In genomic region chr6:109695468-109695867, GRCh38 we compare ENCODE assay signal across 10 cellular contexts. TPM values are rescaled to one million over a fixed set of nuclear protein-coding genes. Genes with fewer than 3 reads are reported as not detected.
DNase-seq lines count a peak whose midpoint lies in the region; ATAC-seq and TF ChIP-seq lines count a peak whose summit lies in the region.
"Had no signal": no experiment of that assay in that cellular context is flagged by ENCODE, and none has a peak within 500 bp of the region (broad histone marks: within the 10 kb centered on the region; RNA-seq: fewer than 3 reads in every experiment).

No MANE protein-coding gene starts in this region.

- peaks cover 13% of the 10 kb centered on the region for H3K36me3 Mint-ChIP-seq in endodermal cell (ENCODE audit: low read depth)

- H4K20me1 ChIP-seq in GM23248 (ENCODE audit: insufficient read depth), result no peaks in the 10 kb centered on the region

- H2AFZ ChIP-seq in GM23248, result no peak overlapping the region

- DNase-seq in NCI-H1436 (lab: John Stamatoyannopoulos, UW) (peak; percentile 5), NCI-H1436 treated with DMSO at 0.1 percent for 48 hours (lab: John Stamatoyannopoulos, UW) (no peak), GM10266 (ENCODE audit: extremely low spot score) (no peak), NCI-H69 (lab: John Stamatoyannopoulos, UW) (peak; percentile 32), endodermal cell (peak; percentile 76), GM23248 (no peak)
- DNase-seq: NK-92 treated with Interleukin-12 subunit alpha and Interleukin-12 subunit beta, amount 100 ng/mL, for 24 hours; substantia nigra had no signal

- H3K27ac ChIP-seq in endodermal cell (ENCODE audit: low read depth, low read length) (no peak overlapping the region), GM23248 (no peak overlapping the region)

- no peaks in the 10 kb centered on the region for H3K27me3 Mint-ChIP-seq in endodermal cell (ENCODE audit: insufficient read depth)

- H3K9me3 Mint-ChIP-seq in endodermal cell, result peaks cover 5% of the 10 kb centered on the region

- H3K79me2 ChIP-seq in GM23248 (ENCODE audit: insufficient read depth), result peaks cover 30% of the 10 kb centered on the region

- no peak overlapping the region for H3K4me3 ChIP-seq in endodermal cell (ENCODE audit: low read length)
- H3K4me3 ChIP-seq in GM23248, result no peak overlapping the region

- no peaks in the 10 kb centered on the region for H3K9me2 ChIP-seq in GM23248 (ENCODE audit: insufficient read depth)

- TF ChIP-seq CTCF in GM10266 (IDR thresholded peaks at IDR 0.05; ENCODE audit: control insufficient read depth, insufficient read depth, low read depth, missing control alignments), result peak; percentile 12
- TF ChIP-seq CTCF in endodermal cell (conservative IDR thresholded peaks at IDR 0.05), result peak; percentile 67

- H3K27me3 ChIP-seq in endodermal cell (ENCODE audit: control insufficient read depth, insufficient read depth, low read length, poor library complexity, severe bottlenecking), result no peaks in the 10 kb centered on the region
- no peaks in the 10 kb centered on the region for H3K27me3 ChIP-seq in GM23248 (replicated peaks; ENCODE audit: insufficient read depth)

- peaks cover 5% of the 10 kb centered on the region for H3K36me3 ChIP-seq in endodermal cell (ENCODE audit: control insufficient read depth, insufficient read depth, low read length)
- H3K36me3 ChIP-seq in GM23248 (ENCODE audit: low read depth), result no peaks in the 10 kb centered on the region

- no peak for ATAC-seq in GM19328 (IDR thresholded peaks at IDR 0.05; ENCODE audit: unreplicated experiment)
- ATAC-seq in HG02678 (IDR thresholded peaks at IDR 0.05; ENCODE audit: unreplicated experiment), result no peak

- peaks cover 16% of the 10 kb centered on the region; the same call in 1 of the 2 replicates for H3F3A ChIP-seq in GM23248 (ENCODE audit: insufficient read depth)

- H3K9ac ChIP-seq in endodermal cell (ENCODE audit: extremely low read depth, low read length, poor library complexity, severe bottlenecking), result no peak overlapping the region
- no peak overlapping the region for H3K9ac ChIP-seq in GM23248

- peaks cover 10% of the 10 kb centered on the region for H3K4me1 Mint-ChIP-seq in endodermal cell

- H3K4me1 ChIP-seq in endodermal cell (ENCODE audit: control insufficient read depth, insufficient read depth, low read length), result peaks cover 4% of the 10 kb centered on the region
- H3K4me1 ChIP-seq in GM23248 (ENCODE audit: insufficient read depth), result peaks cover 12% of the 10 kb centered on the region; the same call in 1 of the 2 replicates

- H3K9me3 ChIP-seq in endodermal cell (ENCODE audit: control insufficient read depth, low read length) (peaks cover 7% of the 10 kb centered on the region), GM23248 (ENCODE audit: low read depth) (no peaks in the 10 kb centered on the region)

- in situ Hi-C loops in GM23248 (cut with MboI), result loop anchor here (10.0 kb wide), 1 partner anchor 171 kb away; no protein-coding TSS in a partner anchor

- H3K4me3 Mint-ChIP-seq in endodermal cell, result no peak overlapping the region

- no peak overlapping the region for H3K4me2 ChIP-seq in GM23248 (ENCODE audit: unreplicated experiment)

- no peak overlapping the region for H3K27ac Mint-ChIP-seq in endodermal cell

- WGBS in endodermal cell (ENCODE audit: insufficient coverage in 1 of 2, insufficient read length in 1 of 2), 2 experiments, result 83 to 85% methylated on average over 4 of the region's 4 CpGs
- WGBS in GM23248 (ENCODE audit: low coverage in 1 of 2, low lambda C conversion rate in 2 of 2, missing lambda C conversion rate in 2 of 2), 2 experiments, result 92 to 95% methylated on average over 4 of the region's 4 CpGs

RNA-seq across cellular contexts. Expression of gene FIG4, which starts 4.4 kb away (rescaled TPM):
- total RNA-seq in endodermal cell, result 10 to 100 TPM; 20.8 to 22.6 TPM
- polyA plus RNA-seq in endodermal cell (2013, experiment 1 of 2), result 29.5 TPM
- 25.9 TPM for polyA plus RNA-seq in endodermal cell (2013, experiment 2 of 2)
- 7.2 and 11.5 TPM in 2 replicates for total RNA-seq in GM23248 (2014; rRNA removed; shearing (Covaris generic))
- 8.7 and 8.8 TPM in 2 replicates for polyA plus RNA-seq in GM23248 (2016; fragmentation: Nextera tagmentation; extraction: Ambion mirVana)

RNA-seq across cellular contexts. Expression of gene AK9, which starts 4.5 kb away (rescaled TPM):
- total RNA-seq in endodermal cell, result 1 to 10 TPM; 1.8 to 2.7 TPM
- polyA plus RNA-seq in endodermal cell (2013, experiment 1 of 2), result 8.7 TPM
- 7.4 TPM for polyA plus RNA-seq in endodermal cell (2013, experiment 2 of 2)
- total RNA-seq in GM23248 (2014; rRNA removed; shearing (Covaris generic)), result 2.0 and 7.2 TPM in 2 replicates
- 3.6 and 3.7 TPM in 2 replicates for polyA plus RNA-seq in GM23248 (2016; fragmentation: Nextera tagmentation; extraction: Ambion mirVana)

Comparison
In these comparisons a context has a peak if more than half of its experiments do, and no peak if none do; other contexts are left out.
1. DNase-seq: peak in NCI-H1436 (single experiment), NCI-H69 (single experiment) and endodermal cell (single experiment); none in NCI-H1436 treated with DMSO at 0.1 percent for 48 hours (single experiment), GM10266 (single experiment) and GM23248 (single experiment).